In the genomic region with DNA sequence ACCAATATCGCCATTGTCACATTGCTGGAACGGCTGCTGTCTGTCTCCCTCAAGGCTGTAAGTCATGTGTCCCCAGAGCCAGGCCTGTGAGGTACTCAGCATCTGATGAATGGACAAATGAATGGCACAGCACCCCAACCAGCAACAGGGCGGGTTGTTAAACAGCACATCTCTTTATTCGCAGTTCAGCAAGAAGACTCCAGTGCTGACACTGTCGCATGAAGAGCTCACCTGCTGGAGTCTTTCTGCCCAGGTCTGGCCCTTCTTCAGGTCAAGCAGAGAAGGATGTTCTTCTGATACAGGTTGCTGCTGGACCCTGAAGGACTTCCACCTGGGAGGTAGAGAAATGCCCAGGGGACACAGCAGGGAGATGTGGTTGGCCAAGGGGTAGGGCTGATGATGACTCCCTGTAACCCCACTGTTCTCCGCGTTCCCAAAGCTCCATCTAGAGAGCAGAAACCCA, we compare ENCODE assay signal across 17 cellular contexts. TPM values are rescaled to one million over a fixed set of nuclear protein-coding genes. Genes with fewer than 3 reads are reported as not detected.
DNase-seq lines count a peak whose midpoint lies in the region; TF ChIP-seq lines count a peak whose summit lies in the region.
"Had no signal": no experiment of that assay in that cellular context is flagged by ENCODE, and none has a peak within 500 bp of the region (broad histone marks: within the 10 kb centered on the region; RNA-seq: fewer than 3 reads in every experiment).

No MANE protein-coding gene starts in this region.

- no peak for TF ChIP-seq POLR2A in vagina (IDR thresholded peaks at IDR 0.05)

- H3K4me1 ChIP-seq in vagina: no peaks in the 10 kb centered on the region
- H3K4me1 ChIP-seq: HAP-1 had no signal

- in situ Hi-C loops in GM13976 (cut with MboI; ENCODE audit: low sequenced_read_pairs, unreplicated experiment): no loop called here

- H3K36me3 Mint-ChIP-seq in chondrocyte (ENCODE audit: low read depth): no peaks in the 10 kb centered on the region
- H3K36me3 Mint-ChIP-seq: CD14-positive monocyte; CD8-positive, alpha-beta T cell; IgD-negative memory B cell had no signal

- H3K27ac ChIP-seq in vagina: no peak overlapping the region

- intact Hi-C loops in vagina (cut with DNase I): no loop called here

- no peaks in the 10 kb centered on the region for H3K27me3 ChIP-seq in vagina

- H3K4me1 Mint-ChIP-seq in chondrocyte (ENCODE audit: low read depth): no peaks in the 10 kb centered on the region
- H3K4me1 Mint-ChIP-seq: CD14-positive monocyte had no signal

- H3K27me3 Mint-ChIP-seq in chondrocyte (ENCODE audit: low read depth): peaks cover 17% of the 10 kb centered on the region

- no peak overlapping the region for H3K27ac Mint-ChIP-seq in chondrocyte (ENCODE audit: unreplicated experiment)
- H3K27ac Mint-ChIP-seq: CD14-positive monocyte; CD8-positive, alpha-beta T cell; IgD-negative memory B cell had no signal

- DNase-seq in GM13976 (ENCODE audit: low spot score) (peak; percentile 5), ecto neural progenitor cell (ENCODE audit: low spot score) (peak; percentile 37), medulla oblongata (ENCODE audit: extremely low spot score) (peak; percentile 40), vagina (ENCODE audit: extremely low spot score in 2 of 2) (peak; percentile 62 to 64), COLO829 (ENCODE audit: low spot score) (no peak), chondrocyte (ENCODE audit: low spot score) (no peak), activated gamma-delta T cell treated with Interleukin-2 at 50 U/mL for 16 hours (no peak)
- DNase-seq: Caco-2, DMS 273 treated with DMSO at 0.1 percent for 48 hours, GOT3 had no signal

- H3K9me3 ChIP-seq in vagina: no peaks in the 10 kb centered on the region
- H3K9me3 ChIP-seq: HAP-1 had no signal

- no peak overlapping the region for H3K4me3 ChIP-seq in vagina
- H3K4me3 ChIP-seq: GM12878, HAP-1 had no signal

- no peak overlapping the region for H3K4me3 Mint-ChIP-seq in chondrocyte (ENCODE audit: unreplicated experiment)
- H3K4me3 Mint-ChIP-seq: CD14-positive monocyte; CD8-positive, alpha-beta T cell; IgD-negative memory B cell had no signal

- H3K9me3 Mint-ChIP-seq in chondrocyte (ENCODE audit: low read depth): peaks cover 5% of the 10 kb centered on the region
- H3K9me3 Mint-ChIP-seq: CD8-positive, alpha-beta T cell; IgD-negative memory B cell had no signal

- no peaks in the 10 kb centered on the region for H3K36me3 ChIP-seq in vagina
- H3K36me3 ChIP-seq: HAP-1 had no signal

- TF ChIP-seq CTCF in GM13976 (IDR thresholded peaks at IDR 0.05; ENCODE audit: borderline replicate concordance, control extremely low read depth, extremely low read depth, insufficient read depth, missing control alignments) (no peak), vagina (IDR thresholded peaks at IDR 0.05) (no peak), chondrocyte (IDR thresholded peaks at IDR 0.05) (no peak)

RNA-seq across cellular contexts. Expression of a gene that starts 4.8 kb away (rescaled TPM):
- total RNA-seq in vagina: not detected
- total RNA-seq in chondrocyte: not detected in 3 replicates
- total RNA-seq: Caco-2; CD8-positive, alpha-beta T cell; Daoy; GM12878; HT-29 had no signal

Comparison
In these comparisons a context has a peak if more than half of its experiments do, and no peak if none do; other contexts are left out.
1. DNase-seq: peak in GM13976 (single experiment), ecto neural progenitor cell (single experiment), medulla oblongata (single experiment) and vagina (2 of 2); none in COLO829 (single experiment), chondrocyte (single experiment) and activated gamma-delta T cell treated with Interleukin-2 at 50 U/mL for 16 hours (single experiment).